Comparison of ENCODE assay signal across 11 cellular contexts in genomic region chr6:127100510-127101140, GRCh38. TPM values are rescaled to one million over a fixed set of nuclear protein-coding genes. Genes with fewer than 3 reads are reported as not detected.
DNase-seq lines count a peak whose midpoint lies in the region; ATAC-seq and TF ChIP-seq lines count a peak whose summit lies in the region.
"Had no signal": no experiment of that assay in that cellular context is flagged by ENCODE, and none has a peak within 500 bp of the region (broad histone marks: within the 10 kb centered on the region; RNA-seq: fewer than 3 reads in every experiment).

No MANE protein-coding gene starts in this region.

- no peak overlapping the region for H3K4me3 Mint-ChIP-seq in T-cell
- H3K4me3 Mint-ChIP-seq: T-helper 17 cell had no signal

- ATAC-seq in T-cell (replicated peaks in 1 of 4) = no peak
- ATAC-seq in esophagus mucosa = no peak
- ATAC-seq: T-helper 17 cell had no signal

- H3K9me3 Mint-ChIP-seq in T-cell = no peaks in the 10 kb centered on the region

- no peaks in the 10 kb centered on the region for H3K36me3 Mint-ChIP-seq in T-cell

- TF ChIP-seq CTCF in AG10803 (conservative IDR thresholded peaks at IDR 0.05; ENCODE audit: low read length) (peak; percentile 69), LNCAP (IDR thresholded peaks at IDR 0.05) (peak; percentile 35; the same call in 1 of the 2 replicates)

- POLR2A ChIA-PET in T-cell (lab: Charles Lee) = no interaction called here

- H3K4me1 Mint-ChIP-seq in T-cell = no peaks in the 10 kb centered on the region

- H3K4me3 ChIP-seq in AG10803 (ENCODE audit: low read length) = no peak overlapping the region

- peaks cover 3 to 8% of the 10 kb centered on the region in 2 donors for H3K27me3 Mint-ChIP-seq in T-cell

- CTCF ChIA-PET in T-cell (lab: Charles Lee) = interaction anchor here in 1 of 2 donors (0.6 kb wide), 1 partner anchor 71 kb away, joined by 3 read pairs; no protein-coding TSS in a partner anchor

- DNase-seq in AG10803 (ENCODE audit: low read depth) (peak; percentile 52), amniotic epithelial cell (ENCODE audit: low read depth) (peak; percentile 48), kidney tubule cell (ENCODE audit: low spot score) (peak; percentile 29), T-cell (no peak), DMS 273 (lab: John Stamatoyannopoulos, UW; ENCODE audit: unreplicated experiment) (no peak), kidney glomerular epithelial cell (lab: John Stamatoyannopoulos, UW) (no peak)
- DNase-seq: activated naive CD4-positive, alpha-beta T cell treated with Interleukin-2 at 50 U/mL for 16 hours; EL; T-helper 17 cell had no signal

- H3K27ac Mint-ChIP-seq in T-cell = no peak overlapping the region
- H3K27ac Mint-ChIP-seq: T-helper 17 cell had no signal

RNA-seq across cellular contexts. Expression of gene RSPO3, which starts 17.8 kb away (rescaled TPM):
- total RNA-seq in T-cell (not detected), esophagus mucosa (1.4 TPM)
- total RNA-seq: T-helper 17 cell had no signal

Comparison
In these comparisons a context has a peak if more than half of its experiments do, and no peak if none do; other contexts are left out.
1. DNase-seq: peak in AG10803 (single experiment), amniotic epithelial cell (single experiment) and kidney tubule cell (single experiment); none in T-cell (0 of 34), DMS 273 (single experiment) and kidney glomerular epithelial cell (single experiment).